ENCODE assay signal across 8 cellular contexts in genomic region chr17:62478424-62478975, GRCh38. TPM values are rescaled to one million over a fixed set of nuclear protein-coding genes. Genes with fewer than 3 reads are reported as not detected.
DNase-seq lines count a peak whose midpoint lies in the region; ATAC-seq and TF ChIP-seq lines count a peak whose summit lies in the region.
"Not testable (repeated sequence)": the region's sequence is repeated elsewhere in the genome, so short reads cannot be mapped to it uniquely, and the experiment has no call there.

TLK2 (plus strand) TSS chr17:62478825; CDS start chr17:62481126, 2,301 bp downstream.

- intact Hi-C loops in right lobe of liver (cut with DNase I), result not testable (repeated sequence)

- TF ChIP-seq CTCF in right lobe of liver (IDR thresholded peaks at IDR 0.05), result not testable (repeated sequence)

- peaks cover 24% of the 10 kb centered on the region for H3K36me3 Mint-ChIP-seq in activated CD8-positive, alpha-beta T cell treated with anti-CD3 and anti-CD28 coated beads, Interleukin-2, amount 10 ng/mL, durations not matched to agents 7 days and 5 days (ENCODE audit: low read depth)

- H3K4me1 ChIP-seq in duodenal mucosa (ENCODE audit: control insufficient read depth in 1 of 2, insufficient read depth in 2 of 2, low read length in 2 of 2); right lobe of liver: not testable (repeated sequence)

- H3K27ac ChIP-seq in duodenal mucosa (ENCODE audit: low read depth, low read length) (peak within 1 kb of the TSS; percentile 66), right lobe of liver (peak within 1 kb of the TSS; percentile 75 to 85 (median 83))

- not testable (repeated sequence) for H3K27me3 ChIP-seq in duodenal mucosa (ENCODE audit: control insufficient read depth in 1 of 2, insufficient read depth in 2 of 2, low read length in 2 of 2); right lobe of liver

- not testable (repeated sequence) for H3K36me3 ChIP-seq in duodenal mucosa (ENCODE audit: control insufficient read depth in 1 of 2, insufficient read depth in 2 of 2, low read length in 2 of 2); right lobe of liver

- DNase-seq in C1 segment of cervical spinal cord (lab: John Stamatoyannopoulos, UW) (peak in 12 of 14 donors; percentile 40 to 83 (median 54)), NCI-H82 treated with DMSO at 0.1 percent for 48 hours (lab: John Stamatoyannopoulos, UW; ENCODE audit: unreplicated experiment) (peak; percentile 33), right lobe of liver (peak; percentile 81 to 86 (median 85))
- peak; percentile 81 for DNase-seq in activated CD8-positive, alpha-beta T cell treated with anti-CD3 and anti-CD28 coated beads, Interleukin-2, amount 10 ng/mL, durations not matched to agents 7 days and 5 days
- DNase-seq in stimulated activated CD4-positive, alpha-beta T cell treated with anti-CD3 and anti-CD28 coated beads, Interleukin-2, amount 100 ng/mL, for 48 hours, result peak; percentile 65 to 74

- H3K4me3 Mint-ChIP-seq in activated CD8-positive, alpha-beta T cell treated with anti-CD3 and anti-CD28 coated beads, Interleukin-2, amount 10 ng/mL, durations not matched to agents 7 days and 5 days, result peak within 1 kb of the TSS; percentile 94

- H3K4me3 ChIP-seq in duodenal mucosa (ENCODE audit: low read depth in 1 of 2, low read length in 2 of 2) (peak within 1 kb of the TSS; percentile 60 to 64), right lobe of liver (peak within 1 kb of the TSS; percentile 62 to 67 (median 66))

- CTCF ChIA-PET in activated CD8-positive, alpha-beta T cell treated with anti-CD3 and anti-CD28 coated beads, Interleukin-2, amount 10 ng/mL, durations not matched to agents 7 days and 5 days (lab: Charles Lee), result not testable (repeated sequence)

- H3K9me3 ChIP-seq in duodenal mucosa (ENCODE audit: control insufficient read depth in 1 of 2, low read length in 2 of 2); right lobe of liver: not testable (repeated sequence)

- H3K9ac ChIP-seq in duodenal mucosa (ENCODE audit: low read depth in 1 of 2, low read length in 2 of 2), result peak within 1 kb of the TSS; percentile 32 to 63

- peak within 1 kb of the TSS; percentile 92 for H3K27ac Mint-ChIP-seq in activated CD8-positive, alpha-beta T cell treated with anti-CD3 and anti-CD28 coated beads, Interleukin-2, amount 10 ng/mL, durations not matched to agents 7 days and 5 days

- peaks cover 33% of the 10 kb centered on the region for H3K4me1 Mint-ChIP-seq in activated CD8-positive, alpha-beta T cell treated with anti-CD3 and anti-CD28 coated beads, Interleukin-2, amount 10 ng/mL, durations not matched to agents 7 days and 5 days (ENCODE audit: low read depth)

- not testable (repeated sequence) for H3K27me3 Mint-ChIP-seq in activated CD8-positive, alpha-beta T cell treated with anti-CD3 and anti-CD28 coated beads, Interleukin-2, amount 10 ng/mL, durations not matched to agents 7 days and 5 days (ENCODE audit: low read depth)

- ATAC-seq in GM19397 (IDR thresholded peaks at IDR 0.05; ENCODE audit: unreplicated experiment) (peak; percentile 78), HG03520 (IDR thresholded peaks at IDR 0.05; ENCODE audit: unreplicated experiment) (peak; percentile 60), right lobe of liver (peak; percentile 81 to 92 (median 86))
- ATAC-seq in activated CD8-positive, alpha-beta T cell treated with anti-CD3 and anti-CD28 coated beads, Interleukin-2, amount 10 ng/mL, durations not matched to agents 7 days and 5 days, result peak; percentile 75

- no CpG with 5 or more reads among the region's 69 CpGs for WGBS in right lobe of liver (ENCODE audit: insufficient coverage, low coverage, low lambda C conversion rate, missing lambda C conversion rate)

- TF ChIP-seq POLR2A in right lobe of liver (IDR thresholded peaks at IDR 0.05), result peak; percentile 41

- not testable (repeated sequence) for H3K9me3 Mint-ChIP-seq in activated CD8-positive, alpha-beta T cell treated with anti-CD3 and anti-CD28 coated beads, Interleukin-2, amount 10 ng/mL, durations not matched to agents 7 days and 5 days (ENCODE audit: insufficient read depth)

- POLR2A ChIA-PET in activated CD8-positive, alpha-beta T cell treated with anti-CD3 and anti-CD28 coated beads, Interleukin-2, amount 10 ng/mL, durations not matched to agents 7 days and 5 days (lab: Charles Lee), result not testable (repeated sequence)

RNA-seq across cellular contexts. Expression of gene TLK2, which starts in this region (rescaled TPM):
- 10 to 100 TPM; 33.4 to 38.3 TPM for total RNA-seq in activated CD8-positive, alpha-beta T cell treated with anti-CD3 and anti-CD28 coated beads, Interleukin-2, amount 10 ng/mL, durations not matched to agents 7 days and 5 days
- 10 to 100 TPM; 11.6 to 13.8 (median 12.6) TPM for total RNA-seq in right lobe of liver

Comparison
In these comparisons a context has a peak if more than half of its experiments do, and no peak if none do; other contexts are left out.
1. Peak in every context shown above with its lines: DNase-seq, ATAC-seq, H3K4me3 ChIP-seq and H3K27ac ChIP-seq.
2. DNase-seq: peak in every context shown above with its lines; median percentile 85 in right lobe of liver; 81 in activated CD8-positive, alpha-beta T cell treated with anti-CD3 and anti-CD28 coated beads, Interleukin-2, amount 10 ng/mL, durations not matched to agents 7 days and 5 days; 70 in stimulated activated CD4-positive, alpha-beta T cell treated with anti-CD3 and anti-CD28 coated beads, Interleukin-2, amount 100 ng/mL, for 48 hours; 54 in C1 segment of cervical spinal cord; 33 in NCI-H82 treated with DMSO at 0.1 percent for 48 hours.